In genomic region chr9:72991772-72992171, GRCh38 we compare ENCODE assay signal across 10 cellular contexts. TPM values are rescaled to one million over a fixed set of nuclear protein-coding genes. Genes with fewer than 3 reads are reported as not detected.
"Had no signal": no experiment of that assay in that cellular context is flagged by ENCODE, and none has a peak within 500 bp of the region (broad histone marks: within the 10 kb centered on the region; RNA-seq: fewer than 3 reads in every experiment).

No MANE protein-coding gene starts in this region.

- ATAC-seq: GM23338, HCT116 had no signal

- H3K9me3 ChIP-seq: HAP-1 had no signal

- DNase-seq: GM23248, GOT3, H7, H9, HCEC 1CT, HFFc6 had no signal

- FAIRE-seq: H1 had no signal

- H3K4me1 ChIP-seq: HAP-1 had no signal

- H3K4me2 ChIP-seq: GM23338 had no signal

- H3K4me3 ChIP-seq: GM23248, GM23338, HAP-1 had no signal

- H3K27ac ChIP-seq: GM23248 had no signal

RNA-seq across cellular contexts. Expression of gene ALDH1A1, which starts 38.9 kb away (rescaled TPM):
- polyA plus RNA-seq: GM23248 had no signal
